12 cellular contexts compared by ENCODE assay signal in genomic region chr18:2970344-2970743, GRCh38. TPM values are rescaled to one million over a fixed set of nuclear protein-coding genes. Genes with fewer than 3 reads are reported as not detected.
DNase-seq lines count a peak whose midpoint lies in the region; ATAC-seq, FAIRE-seq and TF ChIP-seq lines count a peak whose summit lies in the region.
"Had no signal": no experiment of that assay in that cellular context is flagged by ENCODE, and none has a peak within 500 bp of the region (broad histone marks: within the 10 kb centered on the region; RNA-seq: fewer than 3 reads in every experiment).

No MANE protein-coding gene starts in this region.

- H3K27me3 Mint-ChIP-seq in activated T-helper 17 cell treated with anti-CD3 and anti-CD28 coated beads, Interleukin-2, amount 50 U/mL, for 72 hours, result no peaks in the 10 kb centered on the region
- no peaks in the 10 kb centered on the region for H3K27me3 Mint-ChIP-seq in stimulated activated memory B cell treated with anti-CD40 and anti-IgM and Interleukin-4, amounts not matched to agents 10 μg/mL and 1 μg/mL and 100 μg/mL, for 72 hours

- H3K9me1 ChIP-seq in IMR-90 (ENCODE audit: insufficient read depth, low read length), result peaks cover 18% of the 10 kb centered on the region

- H3K4me1 Mint-ChIP-seq in activated T-helper 17 cell treated with anti-CD3 and anti-CD28 coated beads, Interleukin-2, amount 50 U/mL, for 72 hours, result peaks cover 55% of the 10 kb centered on the region
- peaks cover 76% of the 10 kb centered on the region for H3K4me1 Mint-ChIP-seq in stimulated activated memory B cell treated with anti-CD40 and anti-IgM and Interleukin-4, amounts not matched to agents 10 μg/mL and 1 μg/mL and 100 μg/mL, for 72 hours

- peak overlapping the region; percentile 88 for H3K4me3 Mint-ChIP-seq in activated T-helper 17 cell treated with anti-CD3 and anti-CD28 coated beads, Interleukin-2, amount 50 U/mL, for 72 hours
- H3K4me3 Mint-ChIP-seq in stimulated activated memory B cell treated with anti-CD40 and anti-IgM and Interleukin-4, amounts not matched to agents 10 μg/mL and 1 μg/mL and 100 μg/mL, for 72 hours, result no peak overlapping the region
- H3K4me3 Mint-ChIP-seq: mesothelial cell of epicardium had no signal

- H2BK120ac ChIP-seq in IMR-90 (ENCODE audit: low read depth, low read length), result no peak overlapping the region

- no peak overlapping the region for H2BK15ac ChIP-seq in IMR-90 (ENCODE audit: low read depth, low read length)

- intact Hi-C loops in IMR-90 (cut with micrococcal nuclease), result no loop called here
- intact Hi-C loops in HepG2 (cut with micrococcal nuclease; ENCODE audit: unreplicated experiment), result no loop called here
- intact Hi-C loops in left ventricle myocardium inferior (cut with micrococcal nuclease), result no loop called here

- H3K36me3 ChIP-seq in IMR-90 (ENCODE audit: control insufficient read depth, insufficient read depth, low read length) (peaks cover 4% of the 10 kb centered on the region; the same call in 1 of the 2 replicates), HepG2 (replicated peaks in 1 of 2; ENCODE audit: control insufficient read depth in 1 of 2, insufficient read depth in 2 of 2, low read length in 2 of 2) (peaks cover 2 to 16% of the 10 kb centered on the region in 2 experiments; a peak in 4 of 5 replicates), left ventricle myocardium inferior (no peaks in the 10 kb centered on the region)
- H3K36me3 ChIP-seq: cardiac muscle cell had no signal

- H3K4me2 ChIP-seq in IMR-90 (ENCODE audit: low read depth, low read length) (no peak overlapping the region), HepG2 (ENCODE audit: low read depth, low read length) (no peak overlapping the region)

- no TSS peak for BruUV-seq in IMR-90 (replicated peaks; lab: Mats Ljungman, UMichigan)
- no TSS peak for BruUV-seq in HepG2 (replicated peaks; lab: Mats Ljungman, UMichigan)

- WGBS in IMR-90 (ENCODE audit: extremely low coverage in 2 of 2, insufficient read length in 1 of 2), 2 experiments, result 94% methylated on average over 2 of the region's 3 CpGs; no CpG with 5 or more reads in 1 of the 2 experiments
- WGBS in HepG2 (ENCODE audit: low lambda C conversion rate), result 75% methylated on average over 2 of the region's 3 CpGs

- H3K9me3 ChIP-seq in IMR-90 (ENCODE audit: control insufficient read depth, insufficient read depth, low read length), result no peaks in the 10 kb centered on the region
- no peaks in the 10 kb centered on the region for H3K9me3 ChIP-seq in HepG2 (ENCODE audit: low read length)
- H3K9me3 ChIP-seq in left ventricle myocardium inferior (replicated peaks), result no peaks in the 10 kb centered on the region

- H3K4me1 ChIP-seq in IMR-90 (ENCODE audit: control insufficient read depth, insufficient read depth, low read length) (peaks cover 12% of the 10 kb centered on the region), HepG2 (ENCODE audit: insufficient read depth, low read length) (peaks cover 91% of the 10 kb centered on the region), left ventricle myocardium inferior (peaks cover 60% of the 10 kb centered on the region)

- H3K36me3 Mint-ChIP-seq in activated T-helper 17 cell treated with anti-CD3 and anti-CD28 coated beads, Interleukin-2, amount 50 U/mL, for 72 hours (ENCODE audit: low read depth), result peaks cover 82% of the 10 kb centered on the region
- no peaks in the 10 kb centered on the region for H3K36me3 Mint-ChIP-seq in stimulated activated memory B cell treated with anti-CD40 and anti-IgM and Interleukin-4, amounts not matched to agents 10 μg/mL and 1 μg/mL and 100 μg/mL, for 72 hours

- H2AK9ac ChIP-seq in IMR-90 (replicated peaks; ENCODE audit: low read depth, low read length, poor library complexity), result no peak overlapping the region

- H3K23ac ChIP-seq in IMR-90 (ENCODE audit: low read depth, low read length), result no peak overlapping the region

- no peak overlapping the region for H3K27ac ChIP-seq in IMR-90 (ENCODE audit: insufficient read depth, low read length)
- H3K27ac ChIP-seq in HepG2 (ENCODE audit: extremely low read length, insufficient read depth, low read length), result no peak overlapping the region
- no peak overlapping the region for H3K27ac ChIP-seq in left ventricle myocardium inferior (replicated peaks)
- H3K27ac ChIP-seq: cardiac muscle cell had no signal

- H2AFZ ChIP-seq in IMR-90 (replicated peaks; ENCODE audit: low read length, poor library complexity) (no peak overlapping the region), HepG2 (ENCODE audit: low read length) (no peak overlapping the region)

- H4K91ac ChIP-seq in IMR-90 (ENCODE audit: insufficient read depth, low read depth, low read length), result no peak overlapping the region

- H2AK5ac ChIP-seq in IMR-90 (ENCODE audit: low read depth, low read length), result no peak overlapping the region

- H3K27ac Mint-ChIP-seq in activated T-helper 17 cell treated with anti-CD3 and anti-CD28 coated beads, Interleukin-2, amount 50 U/mL, for 72 hours, result peak overlapping the region; percentile 89
- peak overlapping the region; percentile 99 for H3K27ac Mint-ChIP-seq in stimulated activated memory B cell treated with anti-CD40 and anti-IgM and Interleukin-4, amounts not matched to agents 10 μg/mL and 1 μg/mL and 100 μg/mL, for 72 hours
- H3K27ac Mint-ChIP-seq: mesothelial cell of epicardium had no signal

- no peak overlapping the region for H3K4me3 ChIP-seq in IMR-90 (ENCODE audit: insufficient read depth, low read depth, low read length)
- H3K4me3 ChIP-seq in HepG2 (replicated peaks in 1 of 3; ENCODE audit: insufficient read depth in 1 of 3, low read depth in 2 of 3, low read length in 3 of 3), result no peak overlapping the region
- no peak overlapping the region for H3K4me3 ChIP-seq in left ventricle myocardium inferior
- H3K4me3 ChIP-seq: cardiac muscle cell had no signal

- no peak overlapping the region for H3K4ac ChIP-seq in IMR-90 (ENCODE audit: low read depth, low read length)

- no peak overlapping the region for H2BK5ac ChIP-seq in IMR-90 (ENCODE audit: low read depth, low read length, poor library complexity, severe bottlenecking)

- POLR2A ChIA-PET in IMR-90 (lab: Charles Lee; ENCODE audit: unreplicated experiment) (interaction anchor here (0.6 kb wide), 1 partner anchor 13 kb away, joined by 3 read pairs; no protein-coding TSS in a partner anchor), HepG2 (lab: Yijun Ruan, JAX) (no interaction called here)

- H3K14ac ChIP-seq in IMR-90 (replicated peaks; ENCODE audit: low read depth, low read length), result no peak overlapping the region

- DNase-seq in IMR-90, result no peak
- DNase-seq in HepG2 (ENCODE audit: low spot score), result no peak
- no peak for DNase-seq in left ventricle myocardium inferior
- DNase-seq: hypothalamus, NCI-H1417 treated with DMSO at 0.1 percent for 48 hours, NCI-H510A treated with DMSO at 0.1 percent for 48 hours had no signal

- no peak for TF ChIP-seq CTCF in IMR-90 (conservative IDR thresholded peaks at IDR 0.05; ENCODE audit: low read depth, low read length)
- TF ChIP-seq CTCF in HepG2 (CRISPR knock-in tag; IDR thresholded peaks at IDR 0.05), result no peak
- no peak for TF ChIP-seq CTCF in left ventricle myocardium inferior (IDR thresholded peaks at IDR 0.05; ENCODE audit: borderline replicate concordance)

- in situ Hi-C loops in IMR-90 (cut with MboI; ENCODE audit: low sequenced_read_pairs), result no loop called here
- in situ Hi-C loops in HepG2 (cut with HindIII; ENCODE audit: extremely low pct_ligation_motif_present, low pct_unique_long_range_greater_than_20kb), result no loop called here

- H4K8ac ChIP-seq in IMR-90 (ENCODE audit: low read depth in 2 of 2, low read length in 2 of 2), result no peak overlapping the region

- no peak overlapping the region for H3K56ac ChIP-seq in IMR-90 (ENCODE audit: extremely low read depth, insufficient read depth, low read length)

- ATAC-seq in IMR-90 (ENCODE audit: low read depth) (no peak), HepG2 (no peak), HG02870 (IDR thresholded peaks at IDR 0.05; ENCODE audit: unreplicated experiment) (no peak), HG02973 (IDR thresholded peaks at IDR 0.05; ENCODE audit: unreplicated experiment) (no peak)
- ATAC-seq in activated T-helper 17 cell treated with anti-CD3 and anti-CD28 coated beads, Interleukin-2, amount 50 U/mL, for 72 hours (replicated peaks), result no peak
- no peak for ATAC-seq in stimulated activated memory B cell treated with anti-CD40 and anti-IgM and Interleukin-4, amounts not matched to agents 10 μg/mL and 1 μg/mL and 100 μg/mL, for 72 hours

- H3K79me2 ChIP-seq in HepG2 (ENCODE audit: insufficient read depth, low read length), result peaks cover 99% of the 10 kb centered on the region

- CTCF ChIA-PET in IMR-90 (lab: Yijun Ruan, JAX) (interaction anchor here (1.0 kb wide), 1 partner anchor 16 kb away, joined by 3 read pairs; no protein-coding TSS in a partner anchor), HepG2 (lab: Yijun Ruan, JAX; ENCODE audit: low intra/inter-chr PET ratio, low total read pairs) (no interaction called here)

- FAIRE-seq in HepG2 (lab: Jason Lieb, UNC), result no peak

- peaks cover 55 to 88% of the 10 kb centered on the region in 2 experiments for H3K79me1 ChIP-seq in IMR-90 (ENCODE audit: low read depth in 1 of 2, low read length in 2 of 2)

- TF ChIP-seq RAD21 in IMR-90 (IDR thresholded peaks at IDR 0.05; ENCODE audit: low read length) (no peak), HepG2 (CRISPR knock-in tag; IDR thresholded peaks at IDR 0.05) (no peak)

- no peak overlapping the region for H3K18ac ChIP-seq in IMR-90 (ENCODE audit: low read depth, low read length)

- no peak overlapping the region for H3K9ac ChIP-seq in IMR-90 (ENCODE audit: low read depth, low read length)
- H3K9ac ChIP-seq in HepG2 (ENCODE audit: insufficient read depth, low read depth, low read length), result no peak overlapping the region

- dilution Hi-C loops in IMR-90 (cut with HindIII; ENCODE audit: low sequenced_read_pairs, unreplicated experiment), result no loop called here

- no peak overlapping the region for H2BK20ac ChIP-seq in IMR-90 (ENCODE audit: low read depth, low read length)

- H3K9me3 Mint-ChIP-seq in activated T-helper 17 cell treated with anti-CD3 and anti-CD28 coated beads, Interleukin-2, amount 50 U/mL, for 72 hours, result no peaks in the 10 kb centered on the region
- no peaks in the 10 kb centered on the region for H3K9me3 Mint-ChIP-seq in stimulated activated memory B cell treated with anti-CD40 and anti-IgM and Interleukin-4, amounts not matched to agents 10 μg/mL and 1 μg/mL and 100 μg/mL, for 72 hours
- H3K9me3 Mint-ChIP-seq: mesothelial cell of epicardium had no signal

- TF ChIP-seq POLR2A in IMR-90 (IDR thresholded peaks at IDR 0.05; ENCODE audit: low read depth, low read length), result no peak
- no peak for TF ChIP-seq POLR2A in HepG2 (IDR thresholded peaks at IDR 0.05; ENCODE audit: insufficient read depth in 1 of 2, low read depth in 2 of 2, low read length in 2 of 2)

- H4K5ac ChIP-seq in IMR-90 (ENCODE audit: low read depth, low read length), result peak overlapping the region; percentile 33; the same call in 1 of the 2 replicates

- H3K27me3 ChIP-seq in IMR-90 (ENCODE audit: control insufficient read depth, insufficient read depth, low read length) (no peaks in the 10 kb centered on the region), HepG2 (ENCODE audit: control insufficient read depth in 1 of 2, insufficient read depth in 2 of 2, low read length in 2 of 2) (no peaks in the 10 kb centered on the region), left ventricle myocardium inferior (ENCODE audit: low read depth) (no peaks in the 10 kb centered on the region)
- H3K27me3 ChIP-seq: cardiac muscle cell had no signal

- H4K20me1 ChIP-seq in IMR-90 (ENCODE audit: insufficient read depth, low read length) (peaks cover 42% of the 10 kb centered on the region), HepG2 (ENCODE audit: insufficient read depth, low read length) (peaks cover 88% of the 10 kb centered on the region)

- TF ChIP-seq EP300 in HepG2 (IDR thresholded peaks at IDR 0.05; ENCODE audit: low read depth in 2 of 2, low read length in 2 of 2), result no peak
- no peak for TF ChIP-seq EP300 in HepG2 (CRISPR knock-in tag; IDR thresholded peaks at IDR 0.05; ENCODE audit: borderline replicate concordance)

RNA-seq across cellular contexts. Expression of gene LPIN2, which starts 42.6 kb away (rescaled TPM):
- total RNA-seq in IMR-90 (2012; rRNA removed), result 21.9 and 23.9 TPM in 2 replicates
- polyA plus RNA-seq in IMR-90 (2012; rRNA removed), result 14.4 and 16.2 TPM in 2 replicates
- 8.0 and 9.9 TPM in 2 replicates for polyA plus RNA-seq in IMR-90 (2012; cell fraction: cytosol; rRNA removed)
- polyA plus RNA-seq in IMR-90 (2012; cell fraction: nucleus; rRNA removed; ENCODE audit: low replicate concordance), result 15.7 and 29.0 TPM in 2 replicates
- total RNA-seq in activated T-helper 17 cell treated with anti-CD3 and anti-CD28 coated beads, Interleukin-2, amount 50 U/mL, for 72 hours, result 10 to 100 TPM; 45.8 to 78.1 TPM
- total RNA-seq in HepG2 (2016; rRNA removed; fragmentation: Illumina TruSeq; extraction: Trizol), result 46.0 and 59.5 TPM in 2 replicates
- total RNA-seq in HepG2 (2016; cell fraction: cytosol; rRNA removed; fragmentation: Illumina TruSeq; extraction: Trizol; ENCODE audit: low read depth), result 12.8 and 14.6 TPM in 2 replicates
- 44.4 and 54.4 TPM in 2 replicates for total RNA-seq in HepG2 (2016; cell fraction: insoluble cytoplasmic fraction; rRNA removed; fragmentation: Illumina TruSeq; extraction: Trizol)
- 20.5 and 21.5 TPM in 2 replicates for total RNA-seq in HepG2 (2016; cell fraction: membrane; rRNA removed; fragmentation: Illumina TruSeq; extraction: Trizol)
- 50.5 and 53.1 TPM in 2 replicates for total RNA-seq in HepG2 (2016; cell fraction: nucleus; rRNA removed; fragmentation: Illumina TruSeq; extraction: Trizol)
- 110 and 119 TPM in 2 replicates for polyA plus RNA-seq in HepG2 (2011; rRNA removed)
- polyA plus RNA-seq in HepG2 (2011; cell fraction: cytosol; rRNA removed), result 76.4 and 101 TPM in 2 replicates
- 114 and 124 TPM in 2 replicates for polyA plus RNA-seq in HepG2 (2011; cell fraction: nucleus; rRNA removed)
- polyA plus RNA-seq in HepG2 (2012), result 53.5 and 68.4 TPM in 2 replicates
- polyA plus RNA-seq in HepG2 (2016; cell fraction: cytosol; fragmentation: Illumina TruSeq; extraction: Trizol; ENCODE audit: low read depth), result 1.7 and 2.2 TPM in 2 replicates
- 32.7 and 38.7 TPM in 2 replicates for polyA plus RNA-seq in HepG2 (2016; cell fraction: insoluble cytoplasmic fraction; fragmentation: Illumina TruSeq; extraction: Trizol; ENCODE audit: low read depth)
- 5.6 and 6.6 TPM in 2 replicates for polyA plus RNA-seq in HepG2 (2016; cell fraction: membrane; fragmentation: Illumina TruSeq; extraction: Trizol; ENCODE audit: low read depth)
- polyA plus RNA-seq in HepG2 (2016; cell fraction: nucleus; fragmentation: Illumina TruSeq; extraction: Trizol; ENCODE audit: insufficient read depth, low read depth), result 51.6 and 53.6 TPM in 2 replicates
- 31.2 and 149 TPM in 2 replicates for polyA minus RNA-seq in HepG2 (2011; rRNA and poly(A)+ RNA removed; ENCODE audit: low replicate concordance)
- polyA minus RNA-seq in HepG2 (2011; cell fraction: cytosol; rRNA and poly(A)+ RNA removed), result 95.1 and 103 TPM in 2 replicates
- polyA minus RNA-seq in HepG2 (2011; cell fraction: nucleus; rRNA and poly(A)+ RNA removed), result 171 and 204 TPM in 2 replicates
- total RNA-seq in left ventricle myocardium inferior, result 8.2 TPM
